Comparison of ENCODE assay signal across 19 cellular contexts in genomic region chr2:162915858-162916257, GRCh38.
"Had no signal": no experiment of that assay in that cellular context is flagged by ENCODE, and none has a peak within 500 bp of the region (broad histone marks: within the 10 kb centered on the region; RNA-seq: fewer than 3 reads in every experiment).

No MANE protein-coding gene starts in this region.

- H3K9ac ChIP-seq: neural progenitor cell had no signal

- H3K4me1 ChIP-seq: gastroesophageal sphincter, neural progenitor cell, psoas muscle, stomach, testis, upper lobe of right lung had no signal

- FAIRE-seq: bronchial epithelial cell had no signal

- H3K27ac ChIP-seq: gastroesophageal sphincter, neural progenitor cell, psoas muscle, skin epidermis, stomach, testis, upper lobe of right lung, WERI-Rb-1 had no signal

- H3K36me3 ChIP-seq: gastroesophageal sphincter, neural progenitor cell, stomach, upper lobe of right lung, WERI-Rb-1 had no signal

- H3K4me2 ChIP-seq: neural progenitor cell had no signal

- DNase-seq: activated CD4-positive, alpha-beta T cell treated with anti-CD3 and anti-CD28 coated beads, Interleukin-2, amount 50 U/mL, for 48 hours; activated gamma-delta T cell treated with Interleukin-2 at 50 U/mL for 16 hours; cerebellar nuclear complex; effector CD8-positive, alpha-beta T cell; left ventricle myocardium superior; naive thymus-derived CD4-positive, alpha-beta T cell; psoas muscle; stimulated activated CD4-positive, alpha-beta T cell treated with anti-CD3 and anti-CD28 coated beads, Interleukin-4, amount 100 ng/mL, for 24 hours; stomach; testis; upper lobe of right lung; WERI-Rb-1 had no signal

- H3K4me3 ChIP-seq: gastroesophageal sphincter, neural progenitor cell, psoas muscle, skin epidermis, stomach, testis, upper lobe of right lung had no signal

- H3K9me3 ChIP-seq: gastroesophageal sphincter, psoas muscle, stomach, testis, upper lobe of right lung had no signal

- H2AFZ ChIP-seq: neural progenitor cell had no signal

- ATAC-seq: esophagus mucosa; gastroesophageal sphincter; left ventricle myocardium superior; naive thymus-derived CD4-positive, alpha-beta T cell; psoas muscle; right cardiac atrium; stimulated activated effector memory CD8-positive, alpha-beta T cell treated with anti-CD3 and anti-CD28 coated beads, Interleukin-12 subunit alpha, Interleukin-12 subunit beta, amount 100 ng/mL, for 72 hours had no signal

- H3K27me3 ChIP-seq: gastroesophageal sphincter, neural progenitor cell, stomach, testis, upper lobe of right lung had no signal
